Comparison of ENCODE assay signal across 8 cellular contexts in the genomic region with DNA sequence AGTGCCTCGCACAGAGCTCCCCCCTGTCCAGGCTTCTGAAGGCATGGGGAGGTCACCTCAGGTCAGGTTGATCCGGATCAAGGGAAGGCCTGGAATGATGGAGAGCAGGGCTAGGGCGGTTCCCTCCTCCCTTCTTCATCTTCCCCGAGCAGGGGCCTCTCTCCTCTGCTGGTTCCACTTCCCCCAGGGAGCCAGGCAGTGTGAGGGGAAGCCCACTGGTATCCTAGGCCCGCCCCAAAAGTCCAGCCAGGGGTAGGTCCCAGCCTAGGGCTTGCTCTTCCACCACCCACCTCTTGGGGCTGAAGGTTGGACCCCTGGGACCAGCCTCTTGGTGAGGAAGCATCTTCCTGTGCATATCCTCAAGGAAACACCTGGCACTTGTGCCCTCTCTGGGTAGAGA. TPM values are rescaled to one million over a fixed set of nuclear protein-coding genes. Genes with fewer than 3 reads are reported as not detected.
DNase-seq lines count a peak whose midpoint lies in the region; ATAC-seq lines count a peak whose summit lies in the region.

No MANE protein-coding gene starts in this region.

- H3K27me3 ChIP-seq in stomach smooth muscle (ENCODE audit: control insufficient read depth in 1 of 2, insufficient read depth in 2 of 2, low read length in 2 of 2), result no peaks in the 10 kb centered on the region

- no peaks in the 10 kb centered on the region for H3K27me3 Mint-ChIP-seq in activated CD4-positive, alpha-beta memory T cell treated with anti-CD3 and anti-CD28 coated beads for 36 hours

- CTCF ChIA-PET in activated CD4-positive, alpha-beta memory T cell treated with anti-CD3 and anti-CD28 coated beads for 36 hours (lab: Charles Lee), result interaction anchor here (0.8 to 2.8 kb wide), 2 partner anchors 10 to 43 kb away, joined by 5 to 12 read pairs; a partner anchor contains a TSS

- H3K4me3 ChIP-seq in iPS-18c (ENCODE audit: insufficient read depth, low read depth, low read length), result peak overlapping the region; percentile 66; the same call in 1 of the 2 replicates
- H3K4me3 ChIP-seq in stomach smooth muscle (ENCODE audit: low read length in 2 of 2), result peak overlapping the region; percentile 79 to 84

- H3K36me3 Mint-ChIP-seq in activated CD4-positive, alpha-beta memory T cell treated with anti-CD3 and anti-CD28 coated beads for 36 hours, result peaks cover 9% of the 10 kb centered on the region

- H3K9ac ChIP-seq in stomach smooth muscle (ENCODE audit: low read length in 2 of 2), result peak overlapping the region; percentile 55 to 69

- H3K4me1 Mint-ChIP-seq in activated CD4-positive, alpha-beta memory T cell treated with anti-CD3 and anti-CD28 coated beads for 36 hours (ENCODE audit: low read depth), result peaks cover 31% of the 10 kb centered on the region

- intact Hi-C loops in activated CD4-positive, alpha-beta memory T cell treated with anti-CD3 and anti-CD28 coated beads for 36 hours (cut with micrococcal nuclease), result loop anchor here (2.0 kb wide), 1 partner anchor 87 kb away; no protein-coding TSS in a partner anchor

- H3K9me3 Mint-ChIP-seq in activated CD4-positive, alpha-beta memory T cell treated with anti-CD3 and anti-CD28 coated beads for 36 hours, result no peaks in the 10 kb centered on the region

- DNase-seq in NOMO-1 (lab: John Stamatoyannopoulos, UW; ENCODE audit: unreplicated experiment in 2 of 2) (peak; percentile 30 to 41), NOMO-1 treated with dmso at 0.1 percent for 144 hours (lab: John Stamatoyannopoulos, UW; ENCODE audit: unreplicated experiment) (no peak), NCI-H446 treated with DMSO at 0.1 percent for 48 hours (lab: John Stamatoyannopoulos, UW) (no peak)
- no peak for DNase-seq in activated CD4-positive, alpha-beta memory T cell treated with anti-CD3 and anti-CD28 coated beads for 36 hours
- DNase-seq in stimulated activated CD4-positive, alpha-beta T cell treated with anti-CD3 and anti-CD28 coated beads, Interleukin-15, amount 100 ng/mL, for 24 hours, result no peak

- POLR2A ChIA-PET in activated CD4-positive, alpha-beta memory T cell treated with anti-CD3 and anti-CD28 coated beads for 36 hours (lab: Charles Lee), result interaction anchor here (1.5 to 1.9 kb wide), 2 partner anchors 43 to 153 kb away, joined by 4 to 7 read pairs; a partner anchor contains a TSS

- peaks cover 28 to 33% of the 10 kb centered on the region in 2 donors for H3K36me3 ChIP-seq in stomach smooth muscle (ENCODE audit: control insufficient read depth in 2 of 2, insufficient read depth in 2 of 2, low read length in 2 of 2)

- peaks cover 2% of the 10 kb centered on the region for H3K9me3 ChIP-seq in iPS-18c (ENCODE audit: control insufficient read depth, insufficient read depth, low read length)
- H3K9me3 ChIP-seq in stomach smooth muscle (ENCODE audit: control insufficient read depth in 2 of 2, low read length in 2 of 2), result no peaks in the 10 kb centered on the region

- H3K27ac Mint-ChIP-seq in activated CD4-positive, alpha-beta memory T cell treated with anti-CD3 and anti-CD28 coated beads for 36 hours, result peak overlapping the region; percentile 19

- ATAC-seq in HG03354 (IDR thresholded peaks at IDR 0.05; ENCODE audit: poor library complexity, severe bottlenecking, unreplicated experiment), result no peak

- peaks cover 49% of the 10 kb centered on the region for H3K4me1 ChIP-seq in stomach smooth muscle (ENCODE audit: control insufficient read depth, insufficient read depth, low read length)

- H3K27ac ChIP-seq in stomach smooth muscle (ENCODE audit: low read length), result peak overlapping the region; percentile 76

- peak overlapping the region; percentile 76 for H3K4me3 Mint-ChIP-seq in activated CD4-positive, alpha-beta memory T cell treated with anti-CD3 and anti-CD28 coated beads for 36 hours

RNA-seq across cellular contexts. Expression of a gene that starts 16.4 kb away (rescaled TPM):
- under 1 TPM; 0.61 to 0.81 TPM for total RNA-seq in activated CD4-positive, alpha-beta memory T cell treated with anti-CD3 and anti-CD28 coated beads for 36 hours

RNA-seq across cellular contexts. Expression of a gene that starts 16.5 kb away (rescaled TPM):
- total RNA-seq in activated CD4-positive, alpha-beta memory T cell treated with anti-CD3 and anti-CD28 coated beads for 36 hours, result 10 to 100 TPM; 56.9 to 64.2 TPM

RNA-seq across cellular contexts. Expression of a gene that starts 16.9 kb away (rescaled TPM):
- total RNA-seq in activated CD4-positive, alpha-beta memory T cell treated with anti-CD3 and anti-CD28 coated beads for 36 hours, result 10 to 100 TPM; 46.6 to 54.7 TPM

RNA-seq across cellular contexts. Expression of a gene that starts 27.6 kb away (rescaled TPM):
- under 1 TPM in 1 of 2 experiments, not detected in 1; 0.29 TPM for total RNA-seq in activated CD4-positive, alpha-beta memory T cell treated with anti-CD3 and anti-CD28 coated beads for 36 hours

RNA-seq across cellular contexts. Expression of a gene that starts 30.6 kb away (rescaled TPM):
- 10 to 100 TPM; 43.1 to 56.5 TPM for total RNA-seq in activated CD4-positive, alpha-beta memory T cell treated with anti-CD3 and anti-CD28 coated beads for 36 hours

Comparison
In these comparisons a context has a peak if more than half of its experiments do, and no peak if none do; other contexts are left out.
1. DNase-seq: peak in NOMO-1 (2 of 2); none in NOMO-1 treated with dmso at 0.1 percent for 144 hours (single experiment), activated CD4-positive, alpha-beta memory T cell treated with anti-CD3 and anti-CD28 coated beads for 36 hours (single experiment), NCI-H446 treated with DMSO at 0.1 percent for 48 hours (single experiment) and stimulated activated CD4-positive, alpha-beta T cell treated with anti-CD3 and anti-CD28 coated beads, Interleukin-15, amount 100 ng/mL, for 24 hours (single experiment).